14 cellular contexts compared by ENCODE assay signal in genomic region chr17:7179317-7180254, GRCh38. TPM values are rescaled to one million over a fixed set of nuclear protein-coding genes. Genes with fewer than 3 reads are reported as not detected.
DNase-seq lines count a peak whose midpoint lies in the region; ATAC-seq and TF ChIP-seq lines count a peak whose summit lies in the region.
"Had no signal": no experiment of that assay in that cellular context is flagged by ENCODE, and none has a peak within 500 bp of the region (broad histone marks: within the 10 kb centered on the region; RNA-seq: fewer than 3 reads in every experiment).

Gene ASGR1, minus strand, starts transcription at chr17:7179370. Its CDS starts 807 bp downstream, at chr17:7178563.

- H3K79me2 ChIP-seq in hepatocyte: no peaks in the 10 kb centered on the region

- POLR2A ChIA-PET in HEK293 (lab: Yijun Ruan, JAX): no interaction called here

- no peaks in the 10 kb centered on the region; a peak in 1 of 3 replicates for H3K36me3 ChIP-seq in HEK293 (ENCODE audit: control insufficient read depth in 2 of 2, insufficient read depth in 1 of 2, low read length in 2 of 2)
- no peaks in the 10 kb centered on the region for H3K36me3 ChIP-seq in hepatocyte (replicated peaks; ENCODE audit: insufficient read depth, low read depth)
- no peaks in the 10 kb centered on the region for H3K36me3 ChIP-seq in vagina
- H3K36me3 ChIP-seq: esophagus muscularis mucosa, tibial artery had no signal

- WGBS in hepatocyte (ENCODE audit: low lambda C conversion rate, missing lambda C conversion rate): 68% methylated on average over 14 of the region's 20 CpGs

- ATAC-seq in HG03442 (IDR thresholded peaks at IDR 0.05; ENCODE audit: unreplicated experiment): no peak
- ATAC-seq: left ventricle myocardium superior had no signal

- H3K27me3 ChIP-seq in hepatocyte: no peaks in the 10 kb centered on the region
- no peaks in the 10 kb centered on the region for H3K27me3 ChIP-seq in vagina

- H3K9me2 ChIP-seq in hepatocyte (replicated peaks; ENCODE audit: insufficient read depth): no peaks in the 10 kb centered on the region

- no peak within 1 kb of the TSS for H3K27ac ChIP-seq in HEK293 (ENCODE audit: extremely low read depth, low read depth, low read length)
- H3K27ac ChIP-seq in hepatocyte: peak within 1 kb of the TSS; percentile 87
- H3K27ac ChIP-seq in vagina: no peak within 1 kb of the TSS
- H3K27ac ChIP-seq: esophagus muscularis mucosa, tibial artery had no signal

- no peak for TF ChIP-seq POLR2A in vagina (IDR thresholded peaks at IDR 0.05)

- H3K4me1 ChIP-seq in HEK293 (ENCODE audit: control insufficient read depth, insufficient read depth, low read length) (peaks cover 8% of the 10 kb centered on the region), hepatocyte (ENCODE audit: insufficient read depth) (peaks cover 9% of the 10 kb centered on the region), vagina (peaks cover 15% of the 10 kb centered on the region)

- H3K4me3 ChIP-seq in HEK293 (ENCODE audit: low read depth, low read length) (peak within 1 kb of the TSS; percentile 54), WI38 (ENCODE audit: low read depth, low read length) (peak within 1 kb of the TSS; percentile 65), hepatocyte (no peak within 1 kb of the TSS), vagina (no peak within 1 kb of the TSS)

- CTCF ChIA-PET in HEK293 (lab: Yijun Ruan, JAX): interaction anchor here (0.6 to 1.6 kb wide), 3 partner anchors 14 to 134 kb away, joined by 4 to 9 read pairs (median 4); no protein-coding TSS in a partner anchor

- intact Hi-C loops in vagina (cut with DNase I): no loop called here

- H3K9me3 ChIP-seq in HEK293 (ENCODE audit: control insufficient read depth, insufficient read depth, low read depth, low read length) (no peaks in the 10 kb centered on the region), hepatocyte (ENCODE audit: low read depth) (no peaks in the 10 kb centered on the region), vagina (no peaks in the 10 kb centered on the region)
- H3K9me3 ChIP-seq: esophagus muscularis mucosa, tibial artery had no signal

- H3K4me2 ChIP-seq in hepatocyte: peak within 1 kb of the TSS; percentile 87

- DNase-seq in hepatocyte (ENCODE audit: low spot score): peak; percentile 62
- DNase-seq in pulmonary artery endothelial cell (ENCODE audit: low read depth, low spot score): no peak
- no peak for DNase-seq in vagina (ENCODE audit: extremely low spot score in 2 of 2)
- DNase-seq in OCI-M1 (lab: John Stamatoyannopoulos, UW): no peak
- no peak for DNase-seq in COR-L47 (lab: John Stamatoyannopoulos, UW)
- DNase-seq: activated naive CD4-positive, alpha-beta T cell treated with anti-CD3 and anti-CD28 coated beads, Interleukin-2, amount 50 U/mL, for 16 hours; KG1; left ventricle myocardium superior; T1000 had no signal

- H4K20me1 ChIP-seq in hepatocyte (ENCODE audit: insufficient read depth, poor library complexity, severe bottlenecking): no peaks in the 10 kb centered on the region

- no peak for TF ChIP-seq CTCF in HEK293 (tag by site-specific recombination; IDR thresholded peaks at IDR 0.05)
- no peak for TF ChIP-seq CTCF in WI38 (IDR thresholded peaks at IDR 0.05; ENCODE audit: low read depth, low read length)
- TF ChIP-seq CTCF in hepatocyte (IDR thresholded peaks at IDR 0.05; ENCODE audit: poor library complexity): no peak
- no peak for TF ChIP-seq CTCF in vagina (IDR thresholded peaks at IDR 0.05)

- H2AFZ ChIP-seq in hepatocyte: peak within 1 kb of the TSS; percentile 49

TF ChIP-seq in HEK293, 187 proteins besides CTCF, POLR2A, EP300 and RAD21:
- TF ChIP-seq ZNF629 (tag by site-specific recombination; IDR thresholded peaks at IDR 0.05): no peak
- TF ChIP-seq ZNF155 (tag by site-specific recombination; IDR thresholded peaks at IDR 0.05): no peak
- TF ChIP-seq ZNF433 (tag by site-specific recombination; IDR thresholded peaks at IDR 0.05; ENCODE audit: low read depth): no peak
- TF ChIP-seq ZFHX2 (tag by site-specific recombination; conservative IDR thresholded peaks at IDR 0.05): peak; percentile 45
- peak; percentile 95 for TF ChIP-seq ZIC2 (tag by site-specific recombination; IDR thresholded peaks at IDR 0.05)
- TF ChIP-seq ELK4 (IDR thresholded peaks at IDR 0.05; ENCODE audit: borderline replicate concordance, low read depth, low read length): no peak
- no peak for TF ChIP-seq GLIS1 (tag by site-specific recombination; IDR thresholded peaks at IDR 0.05)
- no peak for TF ChIP-seq ZNF791 (tag by site-specific recombination; IDR thresholded peaks at IDR 0.05)
- TF ChIP-seq ZBTB6 (tag by site-specific recombination; IDR thresholded peaks at IDR 0.05): no peak
- TF ChIP-seq ZBTB44 (tag by site-specific recombination; IDR thresholded peaks at IDR 0.05): no peak
- no peak for TF ChIP-seq SETDB1 (IDR thresholded peaks at IDR 0.05; ENCODE audit: insufficient read length, low read length)
- TF ChIP-seq EGR2 (tag by site-specific recombination; IDR thresholded peaks at IDR 0.05; ENCODE audit: low read depth): peak; percentile 37; the same call in 1 of the 2 replicates
- no peak for TF ChIP-seq KLF7 (tag by site-specific recombination; IDR thresholded peaks at IDR 0.05; ENCODE audit: borderline replicate concordance)
- TF ChIP-seq, protein P1, sequence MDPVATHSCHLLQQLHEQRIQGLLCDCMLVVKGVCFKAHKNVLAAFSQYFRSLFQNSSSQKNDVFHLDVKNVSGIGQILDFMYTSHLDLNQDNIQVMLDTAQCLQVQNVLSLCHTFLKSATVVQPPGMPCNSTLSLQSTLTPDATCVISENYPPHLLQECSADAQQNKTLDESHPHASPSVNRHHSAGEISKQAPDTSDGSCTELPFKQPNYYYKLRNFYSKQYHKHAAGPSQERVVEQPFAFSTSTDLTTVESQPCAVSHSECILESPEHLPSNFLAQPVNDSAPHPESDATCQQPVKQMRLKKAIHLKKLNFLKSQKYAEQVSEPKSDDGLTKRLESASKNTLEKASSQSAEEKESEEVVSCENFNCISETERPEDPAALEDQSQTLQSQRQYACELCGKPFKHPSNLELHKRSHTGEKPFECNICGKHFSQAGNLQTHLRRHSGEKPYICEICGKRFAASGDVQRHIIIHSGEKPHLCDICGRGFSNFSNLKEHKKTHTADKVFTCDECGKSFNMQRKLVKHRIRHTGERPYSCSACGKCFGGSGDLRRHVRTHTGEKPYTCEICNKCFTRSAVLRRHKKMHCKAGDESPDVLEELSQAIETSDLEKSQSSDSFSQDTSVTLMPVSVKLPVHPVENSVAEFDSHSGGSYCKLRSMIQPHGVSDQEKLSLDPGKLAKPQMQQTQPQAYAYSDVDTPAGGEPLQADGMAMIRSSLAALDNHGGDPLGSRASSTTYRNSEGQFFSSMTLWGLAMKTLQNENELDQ (tag by site-specific recombination; IDR thresholded peaks at IDR 0.05; ENCODE audit: low read depth): no peak
- no peak for TF ChIP-seq ZNF560 (tag by site-specific recombination; IDR thresholded peaks at IDR 0.05; ENCODE audit: borderline replicate concordance)
- no peak for TF ChIP-seq ZNF645 (tag by site-specific recombination; IDR thresholded peaks at IDR 0.05)
- no peak for TF ChIP-seq ZNF48 (tag by site-specific recombination; IDR thresholded peaks at IDR 0.05)
- no peak for TF ChIP-seq ZNF571 (tag by site-specific recombination; IDR thresholded peaks at IDR 0.05)

RNA-seq across cellular contexts. Expression of gene ASGR1, which starts in this region (rescaled TPM):
- total RNA-seq in hepatocyte (59.6 and 74.0 TPM in 2 replicates), pulmonary artery endothelial cell (10.6 and 16.4 TPM in 2 replicates), vagina (2.5 TPM)
- polyA plus RNA-seq in hepatocyte: 113 and 140 TPM in 2 replicates

Comparison
In these comparisons a context has a peak if more than half of its experiments do, and no peak if none do; other contexts are left out.
1. H3K4me3 ChIP-seq: peak in HEK293 (single experiment) and WI38 (single experiment); none in hepatocyte (single experiment) and vagina (0 of 2).